9 cellular contexts compared by ENCODE assay signal in the genomic region with DNA sequence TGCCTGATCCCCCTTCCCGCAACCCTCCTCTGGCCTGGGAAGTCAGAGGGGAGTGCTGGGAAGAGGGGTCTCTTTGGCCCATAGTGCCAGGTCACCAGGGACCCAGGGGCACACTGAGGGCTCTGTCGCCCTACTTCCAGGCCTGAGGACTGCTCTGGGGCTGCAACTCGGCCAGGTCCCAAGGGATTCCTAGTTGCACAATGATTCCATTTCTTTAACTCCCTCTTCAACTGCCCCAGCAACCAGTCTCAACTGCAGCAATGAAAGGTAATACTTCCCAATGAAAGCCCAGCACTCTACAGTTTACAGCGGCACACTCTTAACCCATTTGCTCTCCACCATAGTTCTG. TPM values are rescaled to one million over a fixed set of nuclear protein-coding genes. Genes with fewer than 3 reads are reported as not detected.
DNase-seq lines count a peak whose midpoint lies in the region; TF ChIP-seq lines count a peak whose summit lies in the region.
"Had no signal": no experiment of that assay in that cellular context is flagged by ENCODE, and none has a peak within 500 bp of the region (broad histone marks: within the 10 kb centered on the region; RNA-seq: fewer than 3 reads in every experiment).

No MANE protein-coding gene starts in this region.

- no peak overlapping the region for H3K4me3 Mint-ChIP-seq in type B pancreatic cell
- H3K4me3 Mint-ChIP-seq: T-helper 1 cell treated with Interleukin-12 subunit alpha and Interleukin-12 subunit beta and Interleukin-4 antibody, amounts not matched to agents 30 μg/mL and 1 μg/mL, for 36 hours had no signal

- peak overlapping the region; percentile 58 for H3K27ac Mint-ChIP-seq in type B pancreatic cell

- H3K36me3 ChIP-seq in Peyer's patch (no peaks in the 10 kb centered on the region), esophagus muscularis mucosa (peaks cover 0 to under 1% (median under 1%) of the 10 kb centered on the region in 4 donors), muscle layer of duodenum (ENCODE audit: control insufficient read depth in 1 of 2, insufficient read depth in 2 of 2, low read length in 2 of 2) (no peaks in the 10 kb centered on the region)

- H3K9me3 ChIP-seq in Peyer's patch (no peaks in the 10 kb centered on the region), esophagus muscularis mucosa (no peaks in the 10 kb centered on the region), muscle layer of duodenum (ENCODE audit: control insufficient read depth in 1 of 2, low read length in 2 of 2) (no peaks in the 10 kb centered on the region)

- peaks cover 3% of the 10 kb centered on the region for H3K36me3 Mint-ChIP-seq in type B pancreatic cell

- no peaks in the 10 kb centered on the region for H3K27me3 Mint-ChIP-seq in type B pancreatic cell

- H3K27ac ChIP-seq in Peyer's patch = peak overlapping the region; percentile 54 to 82 (median 62)
- H3K27ac ChIP-seq in esophagus muscularis mucosa (replicated peaks in 1 of 4) = peak overlapping the region; percentile 65 to 75 (median 74)
- peak overlapping the region; percentile 74 for H3K27ac ChIP-seq in muscle layer of duodenum (ENCODE audit: low read length)

- peaks cover 28% of the 10 kb centered on the region for H3K4me1 Mint-ChIP-seq in type B pancreatic cell (ENCODE audit: unreplicated experiment)

- H3K4me1 ChIP-seq in Peyer's patch (peaks cover 0 to 65% (median 16%) of the 10 kb centered on the region in 4 donors), esophagus muscularis mucosa (peaks cover 45 to 74% (median 64%) of the 10 kb centered on the region in 4 donors), muscle layer of duodenum (ENCODE audit: control insufficient read depth in 1 of 2, insufficient read depth in 2 of 2, low read length in 2 of 2) (peaks cover 43 to 58% of the 10 kb centered on the region in 2 donors)

- intact Hi-C loops in esophagus muscularis mucosa (cut with DNase I) = no loop called here

- no peak for TF ChIP-seq EP300 in esophagus muscularis mucosa (IDR thresholded peaks at IDR 0.05)

- H3K4me3 ChIP-seq in Peyer's patch = no peak overlapping the region
- no peak overlapping the region for H3K4me3 ChIP-seq in esophagus muscularis mucosa
- H3K4me3 ChIP-seq in muscle layer of duodenum (ENCODE audit: low read depth in 1 of 2, low read length in 2 of 2) = no peak overlapping the region

- H3K9me3 Mint-ChIP-seq in type B pancreatic cell = no peaks in the 10 kb centered on the region
- H3K9me3 Mint-ChIP-seq: T-helper 1 cell treated with Interleukin-12 subunit alpha and Interleukin-12 subunit beta and Interleukin-4 antibody, amounts not matched to agents 30 μg/mL and 1 μg/mL, for 36 hours had no signal

- DNase-seq in Peyer's patch = no peak
- DNase-seq in esophagus muscularis mucosa (ENCODE audit: extremely low spot score) = no peak
- DNase-seq in type B pancreatic cell (ENCODE audit: extremely low spot score, unreplicated experiment) = no peak
- no peak for DNase-seq in activated CD8-positive, alpha-beta memory T cell treated with anti-CD3 and anti-CD28 coated beads, Interleukin-2, amount 50 U/mL, for 4 hours
- DNase-seq in retina = no peak
- DNase-seq in NCI-H774 (lab: John Stamatoyannopoulos, UW) = no peak
- DNase-seq: foreskin melanocyte had no signal

- no peak for TF ChIP-seq CTCF in Peyer's patch (IDR thresholded peaks at IDR 0.05)
- TF ChIP-seq CTCF in esophagus muscularis mucosa (IDR thresholded peaks at IDR 0.05) = no peak
- TF ChIP-seq CTCF in type B pancreatic cell (conservative IDR thresholded peaks at IDR 0.05) = no peak

- 70% methylated on average over 4 of the region's 4 CpGs for WGBS in esophagus muscularis mucosa

- no peak for TF ChIP-seq POLR2A in Peyer's patch (IDR thresholded peaks at IDR 0.05)
- TF ChIP-seq POLR2A in esophagus muscularis mucosa (IDR thresholded peaks at IDR 0.05; ENCODE audit: low read depth) = no peak

- H3K27me3 ChIP-seq in Peyer's patch = no peaks in the 10 kb centered on the region
- H3K27me3 ChIP-seq in esophagus muscularis mucosa = no peaks in the 10 kb centered on the region
- no peaks in the 10 kb centered on the region for H3K27me3 ChIP-seq in muscle layer of duodenum (ENCODE audit: low read depth, low read length)

RNA-seq across cellular contexts. Expression of a gene that starts 35.7 kb away (rescaled TPM):
- total RNA-seq in Peyer's patch (10 to 100 TPM in 3 of 4 donors, 1 to 10 TPM in 1; 5.8 to 68.3 (median 48.2) TPM), esophagus muscularis mucosa (10 to 100 TPM in 3 of 4 donors, 1 to 10 TPM in 1; 8.3 to 29.2 (median 11.4) TPM), type B pancreatic cell (ENCODE audit: low replicate concordance) (28.8 and 41.9 TPM in 2 replicates)
